ENCODE assay signal across 29 cellular contexts in the genomic region with DNA sequence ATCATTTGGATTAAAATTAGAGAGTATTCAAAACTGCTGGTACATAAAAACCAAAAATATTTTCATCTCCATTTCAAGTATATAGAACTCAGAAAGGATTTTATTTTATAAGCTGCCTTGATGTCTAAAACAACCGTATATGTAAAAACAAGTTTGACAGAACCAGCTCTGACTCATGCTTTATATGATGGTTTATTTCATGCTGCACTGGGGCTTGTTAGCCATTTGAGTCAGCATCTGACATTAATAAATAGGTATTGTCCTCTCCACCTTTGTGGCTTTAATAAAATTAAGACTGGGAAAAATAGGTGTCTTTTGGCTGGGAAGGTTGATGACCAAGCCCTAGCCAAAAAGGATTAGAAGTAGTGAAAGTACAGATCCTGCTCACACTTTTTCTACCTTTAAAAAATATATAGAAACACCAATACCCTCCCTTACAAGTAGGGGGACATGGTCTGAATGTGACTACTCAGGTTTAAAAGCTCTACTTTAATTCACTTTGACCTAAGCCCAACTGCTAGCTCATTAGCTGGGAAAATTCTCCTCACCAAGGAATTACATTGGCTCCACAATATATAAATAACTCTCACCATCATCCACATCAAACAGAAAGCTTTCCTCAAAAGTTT.
DNase-seq lines count a peak whose midpoint lies in the region; TF ChIP-seq lines count a peak whose summit lies in the region.
"Had no signal": no experiment of that assay in that cellular context is flagged by ENCODE, and none has a peak within 500 bp of the region (broad histone marks: within the 10 kb centered on the region; RNA-seq: fewer than 3 reads in every experiment).

No MANE protein-coding gene starts in this region.

- H3K27me3 Mint-ChIP-seq in activated CD4-positive, alpha-beta memory T cell treated with anti-CD3 and anti-CD28 coated beads, Interleukin-2, amount 10 ng/mL, durations not matched to agents 7 days and 5 days = no peaks in the 10 kb centered on the region

- peaks cover 9% of the 10 kb centered on the region; the same call in 1 of the 2 replicates for H3K36me3 ChIP-seq in BE2C
- H3K36me3 ChIP-seq in brain microvascular endothelial cell (replicated peaks) = no peaks in the 10 kb centered on the region
- H3K36me3 ChIP-seq in MG63 = no peaks in the 10 kb centered on the region
- H3K36me3 ChIP-seq: colonic mucosa, gastrocnemius medialis, lower lobe of right lung, SJCRH30, upper lobe of left lung had no signal

- H3K9me3 ChIP-seq in BE2C = no peaks in the 10 kb centered on the region
- H3K9me3 ChIP-seq in MG63 = no peaks in the 10 kb centered on the region
- H3K9me3 ChIP-seq: body of pancreas, colonic mucosa, gastrocnemius medialis, lower lobe of right lung, SJCRH30, upper lobe of left lung had no signal

- H3K4me3 Mint-ChIP-seq in activated CD4-positive, alpha-beta memory T cell treated with anti-CD3 and anti-CD28 coated beads, Interleukin-2, amount 10 ng/mL, durations not matched to agents 7 days and 5 days = no peak overlapping the region
- H3K4me3 Mint-ChIP-seq: activated CD8-positive, alpha-beta memory T cell treated with anti-CD3 and anti-CD28 coated beads, Interleukin-2, amount 10 ng/mL, durations not matched to agents 7 days and 5 days; activated T-helper 1 cell treated with anti-CD3 and anti-CD28 coated beads, Interleukin-12 subunit alpha, Interleukin-12 subunit beta, Interleukin-2, Interleukin-4 antibody, amounts not matched to agents 30 ng/mL and 10 ng/mL and 1 ng/mL, durations not matched to agents 14 hours and 24 hours and 36 hours; T-helper 1 cell treated with Interleukin-12 subunit alpha and Interleukin-12 subunit beta and Interleukin-4 antibody, amounts not matched to agents 30 μg/mL and 1 μg/mL, for 36 hours had no signal

- peak; percentile 32 for TF ChIP-seq CTCF in BE2C (IDR thresholded peaks at IDR 0.05; ENCODE audit: low read depth, low read length)
- TF ChIP-seq CTCF in brain microvascular endothelial cell (IDR thresholded peaks at IDR 0.05; ENCODE audit: low read depth, low read length, missing control alignments) = peak; percentile 16
- no peak for TF ChIP-seq CTCF in fibroblast of the aortic adventitia (IDR thresholded peaks at IDR 0.05; ENCODE audit: insufficient read depth, low read length)

- DNase-seq in BE2C (no peak), NAMALWA (ENCODE audit: low spot score) (peak; percentile 10), brain microvascular endothelial cell (no peak), fibroblast of the aortic adventitia (ENCODE audit: low read depth) (peak; percentile 21), ureter (ENCODE audit: low spot score) (no peak), MG63 (no peak)
- no peak for DNase-seq in activated CD4-positive, alpha-beta memory T cell treated with anti-CD3 and anti-CD28 coated beads, Interleukin-2, amount 10 ng/mL, durations not matched to agents 7 days and 5 days
- DNase-seq in stimulated activated naive CD4-positive, alpha-beta T cell (lab: John Stamatoyannopoulos, UW) = no peak
- DNase-seq: activated CD4-positive, alpha-beta T cell treated with anti-CD3 and anti-CD28 coated beads for 48 hours; activated CD8-positive, alpha-beta memory T cell treated with anti-CD3 and anti-CD28 coated beads, Interleukin-2, amount 10 ng/mL, durations not matched to agents 7 days and 5 days; body of pancreas; colonic mucosa; DMS53; gastrocnemius medialis; hypothalamus; islet precursor cell; lower lobe of right lung; NCI-H1105 treated with DMSO at 0.1 percent for 48 hours; NCI-H2107; NK-92 treated with Interleukin-12 subunit alpha and Interleukin-12 subunit beta, amount 100 ng/mL, for 24 hours; nucleus accumbens; retina; SJCRH30; stimulated activated CD4-positive, alpha-beta T cell treated with anti-CD3 and anti-CD28 coated beads, Interleukin-4, amount 100 ng/mL, for 4 hours; upper lobe of left lung had no signal

- H3K4me3 ChIP-seq in BE2C (ENCODE audit: low read depth, low read length) (no peak overlapping the region), brain microvascular endothelial cell (ENCODE audit: low read depth, low read length) (no peak overlapping the region), fibroblast of the aortic adventitia (ENCODE audit: low read depth, low read length) (no peak overlapping the region), MG63 (no peak overlapping the region)
- H3K4me3 ChIP-seq: body of pancreas, colonic mucosa, gastrocnemius medialis, GM12878, lower lobe of right lung, SJCRH30, upper lobe of left lung had no signal

- H3K4me1 ChIP-seq in BE2C = peaks cover 24% of the 10 kb centered on the region
- H3K4me1 ChIP-seq: body of pancreas, colonic mucosa, gastrocnemius medialis, lower lobe of right lung, SJCRH30, upper lobe of left lung had no signal

- POLR2A ChIA-PET in activated CD4-positive, alpha-beta memory T cell treated with anti-CD3 and anti-CD28 coated beads, Interleukin-2, amount 10 ng/mL, durations not matched to agents 7 days and 5 days (lab: Charles Lee) = no interaction called here

- no peaks in the 10 kb centered on the region for H3K4me1 Mint-ChIP-seq in activated CD4-positive, alpha-beta memory T cell treated with anti-CD3 and anti-CD28 coated beads, Interleukin-2, amount 10 ng/mL, durations not matched to agents 7 days and 5 days
- H3K4me1 Mint-ChIP-seq: activated CD8-positive, alpha-beta memory T cell treated with anti-CD3 and anti-CD28 coated beads, Interleukin-2, amount 10 ng/mL, durations not matched to agents 7 days and 5 days had no signal

- H3K27ac Mint-ChIP-seq in activated CD4-positive, alpha-beta memory T cell treated with anti-CD3 and anti-CD28 coated beads, Interleukin-2, amount 10 ng/mL, durations not matched to agents 7 days and 5 days = no peak overlapping the region
- H3K27ac Mint-ChIP-seq: activated CD8-positive, alpha-beta memory T cell treated with anti-CD3 and anti-CD28 coated beads, Interleukin-2, amount 10 ng/mL, durations not matched to agents 7 days and 5 days; activated naive CD4-positive, alpha-beta T cell treated with anti-CD3 and anti-CD28 coated beads, Interleukin-2, amount 50 U/mL, for 72 hours; activated T-helper 1 cell treated with anti-CD3 and anti-CD28 coated beads, Interleukin-12 subunit alpha, Interleukin-12 subunit beta, Interleukin-2, Interleukin-4 antibody, amounts not matched to agents 30 ng/mL and 10 ng/mL and 1 ng/mL, durations not matched to agents 14 hours and 24 hours and 36 hours; T-helper 1 cell treated with Interleukin-12 subunit alpha and Interleukin-12 subunit beta and Interleukin-4 antibody, amounts not matched to agents 30 μg/mL and 1 μg/mL, for 36 hours had no signal

- H3K36me3 Mint-ChIP-seq in activated CD4-positive, alpha-beta memory T cell treated with anti-CD3 and anti-CD28 coated beads, Interleukin-2, amount 10 ng/mL, durations not matched to agents 7 days and 5 days (ENCODE audit: low read depth) = no peaks in the 10 kb centered on the region
- H3K36me3 Mint-ChIP-seq: activated CD8-positive, alpha-beta memory T cell treated with anti-CD3 and anti-CD28 coated beads, Interleukin-2, amount 10 ng/mL, durations not matched to agents 7 days and 5 days; activated naive CD4-positive, alpha-beta T cell treated with anti-CD3 and anti-CD28 coated beads, Interleukin-2, amount 50 U/mL, for 72 hours had no signal

- CTCF ChIA-PET in activated CD4-positive, alpha-beta memory T cell treated with anti-CD3 and anti-CD28 coated beads, Interleukin-2, amount 10 ng/mL, durations not matched to agents 7 days and 5 days (lab: Charles Lee) = interaction anchor here (1.0 kb wide), 1 partner anchor 14 kb away, joined by 4 read pairs; no protein-coding TSS in a partner anchor

- H3K9me3 Mint-ChIP-seq in activated CD4-positive, alpha-beta memory T cell treated with anti-CD3 and anti-CD28 coated beads, Interleukin-2, amount 10 ng/mL, durations not matched to agents 7 days and 5 days = no peaks in the 10 kb centered on the region
- H3K9me3 Mint-ChIP-seq: activated naive CD4-positive, alpha-beta T cell treated with anti-CD3 and anti-CD28 coated beads, Interleukin-2, amount 50 U/mL, for 72 hours; activated T-helper 1 cell treated with anti-CD3 and anti-CD28 coated beads, Interleukin-12 subunit alpha, Interleukin-12 subunit beta, Interleukin-2, Interleukin-4 antibody, amounts not matched to agents 30 ng/mL and 10 ng/mL and 1 ng/mL, durations not matched to agents 14 hours and 24 hours and 36 hours; T-helper 1 cell treated with Interleukin-12 subunit alpha and Interleukin-12 subunit beta and Interleukin-4 antibody, amounts not matched to agents 30 μg/mL and 1 μg/mL, for 36 hours had no signal

- in situ Hi-C loops in brain microvascular endothelial cell (cut with HindIII; ENCODE audit: low pct_ligation_motif_present, low sequenced_read_pairs) = no loop called here

- H3K27ac ChIP-seq in brain microvascular endothelial cell = no peak overlapping the region
- H3K27ac ChIP-seq: body of pancreas, colonic mucosa, gastrocnemius medialis, lower lobe of right lung, SJCRH30, upper lobe of left lung had no signal

- H3K27me3 ChIP-seq in BE2C (no peaks in the 10 kb centered on the region), brain microvascular endothelial cell (replicated peaks) (no peaks in the 10 kb centered on the region), MG63 (no peaks in the 10 kb centered on the region)
- H3K27me3 ChIP-seq: body of pancreas, colonic mucosa, gastrocnemius medialis, SJCRH30, upper lobe of left lung had no signal

Comparison
In these comparisons a context has a peak if more than half of its experiments do, and no peak if none do; other contexts are left out.
1. DNase-seq: peak in NAMALWA (single experiment) and fibroblast of the aortic adventitia (single experiment); none in BE2C (single experiment), brain microvascular endothelial cell (single experiment), activated CD4-positive, alpha-beta memory T cell treated with anti-CD3 and anti-CD28 coated beads, Interleukin-2, amount 10 ng/mL, durations not matched to agents 7 days and 5 days (single experiment), stimulated activated naive CD4-positive, alpha-beta T cell (0 of 6), ureter (single experiment) and MG63 (single experiment).